In the genomic region with DNA sequence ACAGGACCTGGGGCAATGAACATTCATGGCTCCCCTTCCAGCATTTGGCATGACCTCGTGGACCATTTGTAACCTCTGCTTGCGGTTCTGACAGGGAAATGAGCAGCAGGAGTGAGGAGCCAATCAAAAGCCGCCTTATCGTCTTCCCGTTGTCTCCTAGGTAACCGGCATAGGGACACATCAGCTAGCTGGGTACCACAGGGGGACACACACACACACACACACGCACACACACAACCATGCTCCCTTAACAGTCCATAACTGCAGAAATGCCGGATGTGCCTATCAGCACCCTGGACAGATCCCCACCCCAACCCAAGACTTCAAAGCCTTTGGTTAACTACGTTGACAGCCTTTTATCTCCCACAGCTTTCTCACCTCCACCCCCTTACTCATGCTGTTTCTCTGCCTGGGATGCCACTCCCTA, we compare ENCODE assay signal across 8 cellular contexts. TPM values are rescaled to one million over a fixed set of nuclear protein-coding genes. Genes with fewer than 3 reads are reported as not detected.
DNase-seq lines count a peak whose midpoint lies in the region; ATAC-seq and TF ChIP-seq lines count a peak whose summit lies in the region.

No MANE protein-coding gene starts in this region.

- peaks cover 5% of the 10 kb centered on the region for H3K4me1 Mint-ChIP-seq in activated naive CD8-positive, alpha-beta T cell treated with anti-CD3 and anti-CD28 coated beads for 36 hours

- DNase-seq in GM19240 (ENCODE audit: insufficient read length, low spot score) = peak; percentile 38
- DNase-seq in RPMI7951 (ENCODE audit: low read depth) = peak; percentile 44
- peak; percentile 67 for DNase-seq in activated naive CD8-positive, alpha-beta T cell treated with anti-CD3 and anti-CD28 coated beads for 36 hours
- DNase-seq in left lung = no peak
- no peak for DNase-seq in NCI-H345 treated with DMSO at 0.1 percent for 48 hours (lab: John Stamatoyannopoulos, UW; ENCODE audit: unreplicated experiment)

- no peaks in the 10 kb centered on the region for H3K36me3 ChIP-seq in left lung

- H3K27me3 ChIP-seq in left lung = peaks cover 19 to 76% of the 10 kb centered on the region in 2 donors

- peaks cover 62% of the 10 kb centered on the region for H3K27me3 Mint-ChIP-seq in activated naive CD8-positive, alpha-beta T cell treated with anti-CD3 and anti-CD28 coated beads for 36 hours

- TF ChIP-seq CTCF in left lung (IDR thresholded peaks at IDR 0.05) = no peak

- no peak overlapping the region for H3K4me3 ChIP-seq in left lung

- no peaks in the 10 kb centered on the region for H3K9me3 Mint-ChIP-seq in activated naive CD8-positive, alpha-beta T cell treated with anti-CD3 and anti-CD28 coated beads for 36 hours

- H3K4me3 Mint-ChIP-seq in activated naive CD8-positive, alpha-beta T cell treated with anti-CD3 and anti-CD28 coated beads for 36 hours = no peak overlapping the region

- peaks cover 7% of the 10 kb centered on the region in 2 donors for H3K4me1 ChIP-seq in left lung

- ATAC-seq in left lung = peak; percentile 47
- ATAC-seq in GM19463 (IDR thresholded peaks at IDR 0.05; ENCODE audit: unreplicated experiment) = no peak
- no peak for ATAC-seq in HG03045 (IDR thresholded peaks at IDR 0.05; ENCODE audit: unreplicated experiment)
- no peak for ATAC-seq in GM18520 (IDR thresholded peaks at IDR 0.05; ENCODE audit: unreplicated experiment)

- intact Hi-C loops in left lung (cut with DNase I) = no loop called here

- no peak overlapping the region for H3K27ac ChIP-seq in left lung

- no peaks in the 10 kb centered on the region for H3K36me3 Mint-ChIP-seq in activated naive CD8-positive, alpha-beta T cell treated with anti-CD3 and anti-CD28 coated beads for 36 hours

- H3K27ac Mint-ChIP-seq in activated naive CD8-positive, alpha-beta T cell treated with anti-CD3 and anti-CD28 coated beads for 36 hours = no peak overlapping the region

- H3K9me3 ChIP-seq in left lung = no peaks in the 10 kb centered on the region

RNA-seq across cellular contexts. Expression of gene CCDC174, which starts 53.4 kb away (rescaled TPM):
- 10.8 TPM in 2 replicates for total RNA-seq in RPMI7951 (2014; rRNA removed; shearing (Covaris generic))
- total RNA-seq in activated naive CD8-positive, alpha-beta T cell treated with anti-CD3 and anti-CD28 coated beads for 36 hours = 10 to 100 TPM; 16.1 to 18.6 TPM
- 10 to 100 TPM; 13.3 to 15.5 TPM for total RNA-seq in left lung

RNA-seq across cellular contexts. Expression of gene GRIP2, which starts 58.0 kb away (rescaled TPM):
- total RNA-seq in RPMI7951 (2014; rRNA removed; shearing (Covaris generic)) = under 0.01 TPM in 1 of 2 replicates, not detected in the other
- not detected for total RNA-seq in activated naive CD8-positive, alpha-beta T cell treated with anti-CD3 and anti-CD28 coated beads for 36 hours
- 1 to 10 TPM; 1.3 to 1.9 TPM for total RNA-seq in left lung

Comparison
In these comparisons a context has a peak if more than half of its experiments do, and no peak if none do; other contexts are left out.
1. DNase-seq: peak in GM19240 (single experiment), RPMI7951 (single experiment) and activated naive CD8-positive, alpha-beta T cell treated with anti-CD3 and anti-CD28 coated beads for 36 hours (single experiment); none in left lung (0 of 2) and NCI-H345 treated with DMSO at 0.1 percent for 48 hours (single experiment).